Comparison of ENCODE assay signal across 8 cellular contexts in genomic region chr9:127903557-127904475, GRCh38.
DNase-seq lines count a peak whose midpoint lies in the region; ATAC-seq lines count a peak whose summit lies in the region.

No MANE protein-coding gene starts in this region.

- ATAC-seq in GM18861 (IDR thresholded peaks at IDR 0.05; ENCODE audit: unreplicated experiment) (peak; percentile 28), HG02938 (IDR thresholded peaks at IDR 0.05; ENCODE audit: unreplicated experiment) (no peak)

- DNase-seq in OCI-M1 (lab: John Stamatoyannopoulos, UW) (peak; percentile 20), left kidney (ENCODE audit: low read depth, low spot score) (peak; percentile 89), NCI-H128 (lab: John Stamatoyannopoulos, UW; ENCODE audit: unreplicated experiment) (no peak), LoVo (ENCODE audit: low spot score) (no peak)
- peak; percentile 67 for DNase-seq in activated naive CD4-positive, alpha-beta T cell treated with anti-CD3 and anti-CD28 coated beads, Interleukin-2, amount 50 U/mL, for 16 hours
- DNase-seq in stimulated activated CD8-positive, alpha-beta memory T cell treated with anti-CD3 and anti-CD28 coated beads, Interleukin-12 subunit alpha, Interleukin-12 subunit beta, amount 100 ng/mL, for 1 hour (ENCODE audit: low read depth) = peak; percentile 63

Comparison
In these comparisons a context has a peak if more than half of its experiments do, and no peak if none do; other contexts are left out.
1. DNase-seq: peak in OCI-M1 (single experiment), activated naive CD4-positive, alpha-beta T cell treated with anti-CD3 and anti-CD28 coated beads, Interleukin-2, amount 50 U/mL, for 16 hours (single experiment), left kidney (single experiment) and stimulated activated CD8-positive, alpha-beta memory T cell treated with anti-CD3 and anti-CD28 coated beads, Interleukin-12 subunit alpha, Interleukin-12 subunit beta, amount 100 ng/mL, for 1 hour (single experiment); none in NCI-H128 (single experiment) and LoVo (single experiment).